22 cellular contexts compared by ENCODE assay signal in genomic region chr6:160394654-160395035, GRCh38. TPM values are rescaled to one million over a fixed set of nuclear protein-coding genes. Genes with fewer than 3 reads are reported as not detected.
DNase-seq lines count a peak whose midpoint lies in the region; ATAC-seq, FAIRE-seq and TF ChIP-seq lines count a peak whose summit lies in the region.
"Had no signal": no experiment of that assay in that cellular context is flagged by ENCODE, and none has a peak within 500 bp of the region (broad histone marks: within the 10 kb centered on the region; RNA-seq: fewer than 3 reads in every experiment).

No MANE protein-coding gene starts in this region.

- TF ChIP-seq CTCF in A549 (IDR thresholded peaks at IDR 0.05) (no peak), ascending aorta (IDR thresholded peaks at IDR 0.05) (peak in 1 of 3 experiments; percentile 10), prostate gland (IDR thresholded peaks at IDR 0.05) (no peak)

- peak; percentile 44 to 60 for DNase-seq in A549 (ENCODE audit: low read depth in 1 of 2, low spot score in 1 of 2)
- no peak for DNase-seq in ascending aorta (ENCODE audit: low spot score in 2 of 2)
- peak; percentile 28 for DNase-seq in iPS-NIHi7 (ENCODE audit: extremely low spot score)
- DNase-seq in prostate gland (ENCODE audit: low spot score), result no peak
- DNase-seq in urothelium cell line (ENCODE audit: low spot score), result no peak
- DNase-seq in left colon, result no peak
- DNase-seq in DMS 273 (lab: John Stamatoyannopoulos, UW; ENCODE audit: unreplicated experiment), result no peak
- DNase-seq: ACHN; activated CD4-positive, alpha-beta T cell treated with anti-CD3 and anti-CD28 coated beads, Interleukin-2, amount 50 U/mL, for 4 hours; activated naive CD4-positive, alpha-beta T cell; CD4-positive, CD25-positive, alpha-beta regulatory T cell; colonic mucosa; GOT3; KG1; natural killer cell; NCI-H2029; NCI-H446 treated with DMSO at 0.1 percent for 48 hours; RPMI8226; spleen had no signal

- H3K4me1 ChIP-seq in A549, result peaks cover 88% of the 10 kb centered on the region
- H3K4me1 ChIP-seq in ascending aorta, result peaks cover 0 to 54% of the 10 kb centered on the region in 2 donors
- peaks cover 2% of the 10 kb centered on the region for H3K4me1 ChIP-seq in prostate gland (replicated peaks)
- H3K4me1 ChIP-seq: colonic mucosa had no signal

- H3K9me3 ChIP-seq in A549 (no peaks in the 10 kb centered on the region), ascending aorta (no peaks in the 10 kb centered on the region), prostate gland (no peaks in the 10 kb centered on the region)
- H3K9me3 ChIP-seq: colonic mucosa had no signal

- H3K4me3 ChIP-seq in A549 (no peak overlapping the region), ascending aorta (no peak overlapping the region), prostate gland (no peak overlapping the region)
- H3K4me3 ChIP-seq: colonic mucosa, spleen had no signal

- H3K36me3 ChIP-seq in ascending aorta, result peaks cover 0 to 3% of the 10 kb centered on the region in 2 donors
- H3K36me3 ChIP-seq in prostate gland, result no peaks in the 10 kb centered on the region
- H3K36me3 ChIP-seq: colonic mucosa, spleen had no signal

- H3K27ac ChIP-seq in A549 (peak overlapping the region; percentile 99 to 100), ascending aorta (peak overlapping the region; percentile 67 to 94), prostate gland (peak overlapping the region; percentile 24 to 72)
- H3K27ac ChIP-seq: colonic mucosa, spleen had no signal

- TF ChIP-seq POLR2A in A549 (IDR thresholded peaks at IDR 0.05; ENCODE audit: low read length), result no peak
- TF ChIP-seq POLR2A in prostate gland (IDR thresholded peaks at IDR 0.05), result no peak

- 0% methylated on average over 2 of the region's 2 CpGs for WGBS in A549 (ENCODE audit: missing lambda C conversion rate)
- 61% methylated on average over 2 of the region's 2 CpGs for WGBS in prostate gland

- intact Hi-C loops in ascending aorta (cut with DNase I) (no loop called here), prostate gland (cut with DNase I) (no loop called here), left colon (cut with DNase I, micrococcal nuclease) (no loop called here)

- peak overlapping the region; percentile 77 for H3K4me2 ChIP-seq in A549

- FAIRE-seq in A549 (lab: Jason Lieb, UNC) (no peak), urothelium cell line (lab: Jason Lieb, UNC) (no peak)
- FAIRE-seq: astrocyte had no signal

- POLR2A ChIA-PET in A549 (lab: Yijun Ruan, JAX), result interaction anchor here (1.1 to 1.7 kb wide), 2 partner anchors 46 to 125 kb away, joined by 3 to 19 read pairs; partner anchors contain the start of gene SLC22A3

- ATAC-seq in A549 (peak; percentile 49 to 61), GM21390 (IDR thresholded peaks at IDR 0.05; ENCODE audit: unreplicated experiment) (no peak), left colon (no peak)
- ATAC-seq: natural killer cell had no signal

- H3K27me3 ChIP-seq in ascending aorta (no peaks in the 10 kb centered on the region), prostate gland (replicated peaks; ENCODE audit: insufficient read depth) (no peaks in the 10 kb centered on the region)
- H3K27me3 ChIP-seq: colonic mucosa had no signal

- CTCF ChIA-PET in A549 (lab: Yijun Ruan, JAX), result interaction anchor here (0.7 to 2.0 kb wide), 8 partner anchors 9 to 307 kb away, joined by 3 to 7 read pairs (median 3); no protein-coding TSS in a partner anchor

- no peak for TF ChIP-seq EP300 in A549 (IDR thresholded peaks at IDR 0.05)

- peak in 1 of 2 experiments; percentile 29; a peak in 2 of 5 replicates for TF ChIP-seq RAD21 in A549 (conservative IDR thresholded peaks at IDR 0.05 in 1 of 2, IDR thresholded peaks at IDR 0.05 in 1 of 2)

TF ChIP-seq in A549, 52 proteins besides CTCF, POLR2A, EP300 and RAD21:
- 0 out of 2 replicates have a peak, but pooled peaks have one; percentile 1 for TF ChIP-seq HOXA7 (CRISPR knock-in tag; IDR thresholded peaks at IDR 0.05)
- TF ChIP-seq POLR2AphosphoS2 (conservative IDR thresholded peaks at IDR 0.05; ENCODE audit: low read length), result no peak
- no peak for TF ChIP-seq ZSCAN20 (CRISPR knock-in tag; IDR thresholded peaks at IDR 0.05)
- peak; percentile 30 for TF ChIP-seq ZFP36 (IDR thresholded peaks at IDR 0.05; ENCODE audit: borderline replicate concordance, partially characterized antibody)
- no peak for TF ChIP-seq RCOR1 (IDR thresholded peaks at IDR 0.05; ENCODE audit: low read depth, low read length)
- TF ChIP-seq CEBPB (IDR thresholded peaks at IDR 0.05), result no peak
- no peak for TF ChIP-seq HEYL (CRISPR knock-in tag; IDR thresholded peaks at IDR 0.05)
- no peak for TF ChIP-seq NPAS2 (CRISPR knock-in tag; IDR thresholded peaks at IDR 0.05; ENCODE audit: borderline replicate concordance)
- TF ChIP-seq RNF2 (IDR thresholded peaks at IDR 0.05; ENCODE audit: borderline replicate concordance, low read depth), result no peak

RNA-seq across cellular contexts. Expression of gene SLC22A3, which starts 46.5 kb away (rescaled TPM):
- polyA plus RNA-seq in A549 (2011; rRNA removed) (57.4 and 65.2 TPM in 2 replicates), A549 (2017; fragmentation: RNase III; extraction: RNeasy Plus Mini Kit Qiagen cat#74134 plus additional on column Dnase treatment) (38.8 to 44.9 TPM (median 41.5 TPM) in 3 replicates)
- polyA plus RNA-seq in A549 (2012; cell fraction: cytosol; rRNA removed), result 19.0 and 24.2 TPM in 2 replicates
- polyA plus RNA-seq in A549 (2012; cell fraction: nucleus; rRNA removed), result 35.1 and 53.0 TPM in 2 replicates
- 60.5 and 65.0 TPM in 2 replicates for polyA minus RNA-seq in A549 (2011; rRNA and poly(A)+ RNA removed)
- total RNA-seq in ascending aorta (29.6 TPM), prostate gland (100 to 1,000 TPM in 1 of 2 donors, 10 to 100 TPM in 1; 50.2 to 118 TPM), left colon (1 to 10 TPM; 2.0 to 5.0 TPM)
- total RNA-seq: lung microvascular endothelial cell, natural killer cell had no signal

Comparison
In these comparisons a context has a peak if more than half of its experiments do, and no peak if none do; other contexts are left out.
1. ATAC-seq: peak in A549 (2 of 2); none in GM21390 (single experiment) and left colon (single experiment).
2. DNase-seq: peak in A549 (2 of 2) and iPS-NIHi7 (single experiment); none in ascending aorta (0 of 2), prostate gland (single experiment), urothelium cell line (single experiment), left colon (0 of 2) and DMS 273 (single experiment).
3. H3K27ac ChIP-seq: peak in every context shown above with its lines; median percentile 100 in A549; 80 in ascending aorta; 48 in prostate gland.